8 cellular contexts compared by ENCODE assay signal in genomic region chr10:110556993-110557601, GRCh38.
DNase-seq lines count a peak whose midpoint lies in the region; ATAC-seq lines count a peak whose summit lies in the region.

No MANE protein-coding gene starts in this region.

- no peak overlapping the region for H3K27ac Mint-ChIP-seq in T-helper 2 cell treated with Interferon-gamma antibody and Interleukin-4, amounts not matched to agents 5 μg/mL and 100 μg/mL, for 36 hours

- DNase-seq in activated gamma-delta T cell treated with Interleukin-2 at 50 U/mL for 16 hours (peak; percentile 67), activated gamma-delta T cell (lab: John Stamatoyannopoulos, UW) (no peak), amniotic stem cell (lab: John Stamatoyannopoulos, UW) (peak; percentile 19), iPS-NIHi7 (ENCODE audit: extremely low spot score) (peak; percentile 65), NCI-H2081 (lab: John Stamatoyannopoulos, UW) (no peak)
- peak; percentile 48 for DNase-seq in T-helper 2 cell treated with Interferon-gamma antibody and Interleukin-4, amounts not matched to agents 5 μg/mL and 100 μg/mL, for 36 hours (ENCODE audit: low spot score)
- DNase-seq in stimulated activated CD4-positive, alpha-beta T cell treated with anti-CD3 and anti-CD28 coated beads, TNF-alpha, amount 100 ng/mL, for 1 hour (ENCODE audit: low read depth in 3 of 3, low spot score in 1 of 3) = peak; percentile 20 to 44 (median 39)

- H3K4me3 Mint-ChIP-seq in T-helper 2 cell treated with Interferon-gamma antibody and Interleukin-4, amounts not matched to agents 5 μg/mL and 100 μg/mL, for 36 hours = no peak overlapping the region

- ATAC-seq in HG03432 (IDR thresholded peaks at IDR 0.05; ENCODE audit: unreplicated experiment) = peak; percentile 87

- peaks cover 38% of the 10 kb centered on the region for H3K27me3 Mint-ChIP-seq in T-helper 2 cell treated with Interferon-gamma antibody and Interleukin-4, amounts not matched to agents 5 μg/mL and 100 μg/mL, for 36 hours (ENCODE audit: low read depth)

- peaks cover 4% of the 10 kb centered on the region for H3K4me1 Mint-ChIP-seq in T-helper 2 cell treated with Interferon-gamma antibody and Interleukin-4, amounts not matched to agents 5 μg/mL and 100 μg/mL, for 36 hours (ENCODE audit: low read depth)

- H3K36me3 Mint-ChIP-seq in T-helper 2 cell treated with Interferon-gamma antibody and Interleukin-4, amounts not matched to agents 5 μg/mL and 100 μg/mL, for 36 hours (ENCODE audit: low read depth) = no peaks in the 10 kb centered on the region

- H3K9me3 Mint-ChIP-seq in T-helper 2 cell treated with Interferon-gamma antibody and Interleukin-4, amounts not matched to agents 5 μg/mL and 100 μg/mL, for 36 hours = no peaks in the 10 kb centered on the region

Comparison
In these comparisons a context has a peak if more than half of its experiments do, and no peak if none do; other contexts are left out.
1. DNase-seq: peak in activated gamma-delta T cell treated with Interleukin-2 at 50 U/mL for 16 hours (single experiment), T-helper 2 cell treated with Interferon-gamma antibody and Interleukin-4, amounts not matched to agents 5 μg/mL and 100 μg/mL, for 36 hours (single experiment), amniotic stem cell (single experiment), iPS-NIHi7 (single experiment) and stimulated activated CD4-positive, alpha-beta T cell treated with anti-CD3 and anti-CD28 coated beads, TNF-alpha, amount 100 ng/mL, for 1 hour (3 of 3); none in activated gamma-delta T cell (single experiment) and NCI-H2081 (0 of 2).